In genomic region chr1:180501865-180502360, GRCh38 we compare ENCODE assay signal across 8 cellular contexts. TPM values are rescaled to one million over a fixed set of nuclear protein-coding genes. Genes with fewer than 3 reads are reported as not detected.
A peak's percentile ranks its signal among the peaks of the same experiment; 100 is the strongest.
DNase-seq lines count a peak whose midpoint lies in the region; ATAC-seq, FAIRE-seq and TF ChIP-seq lines count a peak whose summit lies in the region.

No MANE protein-coding gene starts in this region.

- CTCF ChIA-PET in A549 (lab: Yijun Ruan, JAX), result interaction anchor here (1.1 to 5.0 kb wide), 6 partner anchors 13 to 520 kb away, joined by 3 to 42 read pairs (median 6); no protein-coding TSS in a partner anchor
- CTCF ChIA-PET in GM12878 (lab: Yijun Ruan, JAX), result interaction anchor here (0.6 to 7.0 kb wide), 11 partner anchors 9 to 380 kb away, joined by 3 to 56 read pairs (median 5); no protein-coding TSS in a partner anchor

- BruUV-seq in GM12878 (replicated peaks; lab: Mats Ljungman, UMichigan), result no TSS peak

- TF ChIP-seq CTCF in A549 (IDR thresholded peaks at IDR 0.05), result no peak
- TF ChIP-seq CTCF in GM12878 (IDR thresholded peaks at IDR 0.05 in 2 of 3, conservative IDR thresholded peaks at IDR 0.05 in 1 of 3; ENCODE audit: control insufficient read depth in 2 of 3, extremely low read depth in 1 of 3, insufficient read depth in 1 of 3, low read depth in 3 of 3, low read length in 3 of 3), result no peak
- TF ChIP-seq CTCF in vagina (IDR thresholded peaks at IDR 0.05), result no peak

- SMC1A ChIA-PET in GM12878 (lab: Charles Lee; ENCODE audit: uncharacterized antibody, unreplicated experiment), result interaction anchor here (0.8 to 4.4 kb wide), 9 partner anchors 10 to 588 kb away, joined by 3 to 15 read pairs (median 4); no protein-coding TSS in a partner anchor

- H3K36me3 Mint-ChIP-seq in memory B cell, result no peaks in the 10 kb centered on the region

- H3K9me3 ChIP-seq in A549 (no peaks in the 10 kb centered on the region), GM12878 (replicated peaks; ENCODE audit: control insufficient read depth, insufficient read depth, low read length) (no peaks in the 10 kb centered on the region), vagina (no peaks in the 10 kb centered on the region)

- H3K4me3 ChIP-seq in A549, result peak overlapping the region; percentile 91
- H3K4me3 ChIP-seq in GM12878, result peak overlapping the region; percentile 82
- peak overlapping the region; percentile 87 to 96 for H3K4me3 ChIP-seq in vagina

- no peaks in the 10 kb centered on the region for H4K20me1 ChIP-seq in GM12878 (ENCODE audit: control insufficient read depth, insufficient read depth)

- TF ChIP-seq POLR2A in A549 (IDR thresholded peaks at IDR 0.05; ENCODE audit: low read length) (no peak), GM12878 (IDR thresholded peaks at IDR 0.05; ENCODE audit: low read depth, low read length) (no peak), vagina (IDR thresholded peaks at IDR 0.05) (no peak)

- H3K79me2 ChIP-seq in GM12878 (ENCODE audit: control insufficient read depth, insufficient read depth, low read length), result peaks cover 42% of the 10 kb centered on the region

- no peaks in the 10 kb centered on the region for H3K27me3 Mint-ChIP-seq in memory B cell

- no peak for TF ChIP-seq RAD21 in A549 (conservative IDR thresholded peaks at IDR 0.05 in 1 of 2, IDR thresholded peaks at IDR 0.05 in 1 of 2)
- TF ChIP-seq RAD21 in GM12878 (IDR thresholded peaks at IDR 0.05; ENCODE audit: insufficient read depth, low read depth, low read length), result no peak

- peak overlapping the region; percentile 94 to 98 for H3K27ac ChIP-seq in A549
- H3K27ac ChIP-seq in GM12878 (ENCODE audit: control insufficient read depth, insufficient read depth), result peak overlapping the region; percentile 94
- peak overlapping the region; percentile 94 for H3K27ac ChIP-seq in vagina

- ATAC-seq in A549 (no peak), GM18498 (IDR thresholded peaks at IDR 0.05; ENCODE audit: unreplicated experiment) (peak; percentile 33), HG02884 (IDR thresholded peaks at IDR 0.05; ENCODE audit: unreplicated experiment) (peak; percentile 26), GM12878 (peak; percentile 63), memory B cell (ENCODE audit: low read depth) (peak; percentile 21)

- TF ChIP-seq EP300 in A549 (IDR thresholded peaks at IDR 0.05) (no peak), GM12878 (IDR thresholded peaks at IDR 0.05; ENCODE audit: borderline replicate concordance in 1 of 2, control insufficient read depth in 1 of 2, low read depth in 2 of 2, low read length in 2 of 2) (no peak)

- peak overlapping the region; percentile 99 for H3K4me3 Mint-ChIP-seq in memory B cell

- FAIRE-seq in A549 (lab: Jason Lieb, UNC), result no peak
- FAIRE-seq in GM12878 (lab: Jason Lieb, UNC), result no peak

- peak overlapping the region; percentile 99 for H2AFZ ChIP-seq in GM12878 (ENCODE audit: control insufficient read depth, low read depth, low read length)

- in situ Hi-C loops in GM12878 (cut with MboI), result no loop called here

- peak overlapping the region; percentile 93 for H3K9ac ChIP-seq in GM12878 (ENCODE audit: control insufficient read depth, insufficient read depth, low read length)

- H3K27me3 ChIP-seq in GM12878 (replicated peaks in 1 of 2; ENCODE audit: control insufficient read depth in 2 of 2, insufficient read depth in 2 of 2, low read length in 1 of 2) (no peaks in the 10 kb centered on the region), vagina (no peaks in the 10 kb centered on the region)

- H3K27ac Mint-ChIP-seq in memory B cell, result peak overlapping the region; percentile 83

- H3K4me2 ChIP-seq in A549, result peak overlapping the region; percentile 79
- peak overlapping the region; percentile 82 for H3K4me2 ChIP-seq in GM12878 (ENCODE audit: control insufficient read depth, insufficient read depth)

- H3K4me1 Mint-ChIP-seq in memory B cell, result peaks cover 15% of the 10 kb centered on the region

- RAD21 ChIA-PET in GM12878 (lab: Charles Lee; ENCODE audit: unreplicated experiment), result interaction anchor here (0.6 to 3.9 kb wide), 7 partner anchors 15 to 409 kb away, joined by 3 to 28 read pairs (median 4); no protein-coding TSS in a partner anchor

- under 1% methylated on average over 11 of the region's 18 CpGs for WGBS in A549 (ENCODE audit: missing lambda C conversion rate)
- WGBS in GM12878 (ENCODE audit: insufficient coverage, insufficient replicate concordance, low lambda C conversion rate, missing lambda C conversion rate), result 1% methylated on average over 18 of the region's 18 CpGs

- H3K4me1 ChIP-seq in A549, result peaks cover 36% of the 10 kb centered on the region; the same call in 2 of the 3 replicates
- no peaks in the 10 kb centered on the region for H3K4me1 ChIP-seq in GM12878 (ENCODE audit: control insufficient read depth, insufficient read depth, low read length)
- H3K4me1 ChIP-seq in vagina, result peaks cover 33% of the 10 kb centered on the region

- H3K36me3 ChIP-seq in GM12878 (ENCODE audit: control insufficient read depth in 2 of 2, insufficient read depth in 2 of 2, low read length in 1 of 2) (no peaks in the 10 kb centered on the region), vagina (no peaks in the 10 kb centered on the region)

- POLR2A ChIA-PET in A549 (lab: Yijun Ruan, JAX), result interaction anchor here (0.6 to 2.6 kb wide), 10 partner anchors 9 to 626 kb away, joined by 3 to 18 read pairs (median 4); partner anchors contain the start of gene LHX4
- POLR2A ChIA-PET in GM12878 (lab: Charles Lee), result interaction anchor here (0.5 to 1.4 kb wide), 9 partner anchors 9 to 655 kb away, joined by 3 to 8 read pairs (median 6); partner anchors contain the start of genes TOR1AIP1 and XPR1

- intact Hi-C loops in GM12878 (cut with micrococcal nuclease; ENCODE audit: unreplicated experiment), result no loop called here
- intact Hi-C loops in vagina (cut with DNase I), result no loop called here

- H3K9me3 Mint-ChIP-seq in memory B cell, result no peaks in the 10 kb centered on the region

- DNase-seq in A549 (ENCODE audit: low read depth in 1 of 2, low spot score in 1 of 2), result peak in 1 of 2 experiments; percentile 71
- peak; percentile 46 for DNase-seq in NCI-H2081 treated with DMSO at 0.1 percent for 48 hours (lab: John Stamatoyannopoulos, UW)
- DNase-seq in GM12878 (ENCODE audit: low read depth, low spot score), result no peak
- DNase-seq in memory B cell (ENCODE audit: low spot score in 2 of 2), result no peak
- DNase-seq in vagina (ENCODE audit: extremely low spot score in 2 of 2), result no peak
- no peak for DNase-seq in HK-2 (ENCODE audit: unreplicated experiment)

TF ChIP-seq in A549, 52 proteins besides CTCF, POLR2A, EP300 and RAD21 (continues in another document):
- TF ChIP-seq CHD4 (IDR thresholded peaks at IDR 0.05; ENCODE audit: borderline replicate concordance), result no peak
- no peak for TF ChIP-seq FOXS1 (CRISPR knock-in tag; IDR thresholded peaks at IDR 0.05)

TF ChIP-seq in GM12878, 131 proteins besides CTCF, POLR2A, EP300 and RAD21 (continues in another document):
- 0 out of 2 replicates have a peak, but pooled peaks have one; percentile 45 for TF ChIP-seq CHD1 (IDR thresholded peaks at IDR 0.05; ENCODE audit: low read depth, low read length)

RNA-seq across cellular contexts. Expression of gene ACBD6, which starts 0.5 kb away (rescaled TPM):
- polyA plus RNA-seq in A549 (2011; rRNA removed) (78.7 and 91.3 TPM in 2 replicates), A549 (2017; fragmentation: RNase III; extraction: RNeasy Plus Mini Kit Qiagen cat#74134 plus additional on column Dnase treatment) (59.8 to 61.4 TPM (median 61.4 TPM) in 3 replicates), GM12878 (2011; rRNA removed) (56.3 and 58.7 TPM in 2 replicates), GM12878 (2014; fragmentation: Illumina TruSeq; extraction: Trizol) (45.0 and 50.0 TPM in 2 replicates), GM12878 (2014; fragmentation: Nextera tagmentation; extraction: Ambion mirVana) (10 to 100 TPM; 15.0 to 38.7 TPM), GM12878 (2014; rRNA removed) (53.8 and 57.9 TPM in 2 replicates), GM12878 (2016; fragmentation: Nextera tagmentation; extraction: Ambion mirVana) (10 to 100 TPM; 63.9 to 65.7 TPM)
- polyA plus RNA-seq in A549 (2012; cell fraction: cytosol; rRNA removed), result 55.5 and 58.7 TPM in 2 replicates
- 66.8 and 68.1 TPM in 2 replicates for polyA plus RNA-seq in A549 (2012; cell fraction: nucleus; rRNA removed)
- 91.5 and 94.8 TPM in 2 replicates for polyA minus RNA-seq in A549 (2011; rRNA and poly(A)+ RNA removed)
- total RNA-seq in GM12878 (2013; cell fraction: nucleolus; rRNA removed), result 149 and 161 TPM in 2 replicates
- total RNA-seq in GM12878 (2014; rRNA removed) (56.2 and 61.5 TPM in 2 replicates), GM12878 (2014; rRNA removed; fragmentation: Illumina TruSeq; extraction: Trizol) (64.1 and 67.3 TPM in 2 replicates), GM12878 (2021) (46.6 and 49.6 TPM in 2 replicates), vagina (34.4 TPM)
- 85.7 TPM for polyA plus RNA-seq in GM12878 (2011; ENCODE audit: low read depth)
- polyA plus RNA-seq in GM12878 (2011; cell fraction: cytosol; rRNA removed), result 55.9 and 56.8 TPM in 2 replicates
- polyA plus RNA-seq in GM12878 (2011; cell fraction: nucleus; rRNA removed), result 122 and 132 TPM in 2 replicates
- polyA plus RNA-seq in GM12878 (2012), result 53.4 and 53.6 TPM in 2 replicates
- 74.4 and 78.7 TPM in 2 replicates for polyA minus RNA-seq in GM12878 (2011; rRNA and poly(A)+ RNA removed)
- polyA minus RNA-seq in GM12878 (2011; cell fraction: cytosol; rRNA and poly(A)+ RNA removed), result 14.6 and 16.7 TPM in 2 replicates
- 43.3 and 76.9 TPM in 2 replicates for polyA minus RNA-seq in GM12878 (2011; cell fraction: nucleus; rRNA and poly(A)+ RNA removed)

RNA-seq across cellular contexts. Expression of gene OVAAL, which starts 56.9 kb away (rescaled TPM):
- not detected in 2 replicates for polyA plus RNA-seq in A549 (2011; rRNA removed)
- polyA plus RNA-seq in A549 (2012; cell fraction: cytosol; rRNA removed), result 0.03 TPM in 1 of 2 replicates, not detected in the other
- polyA plus RNA-seq in A549 (2012; cell fraction: nucleus; rRNA removed), result 0.04 TPM in 1 of 2 replicates, not detected in the other
- 0.08 to 0.12 TPM (median 0.09 TPM) in 3 replicates for polyA plus RNA-seq in A549 (2017; fragmentation: RNase III; extraction: RNeasy Plus Mini Kit Qiagen cat#74134 plus additional on column Dnase treatment)
- not detected in 2 replicates for polyA minus RNA-seq in A549 (2011; rRNA and poly(A)+ RNA removed)
- not detected in 2 replicates for total RNA-seq in GM12878 (2013; cell fraction: nucleolus; rRNA removed)
- total RNA-seq in GM12878 (2014; rRNA removed), result not detected in 2 replicates
- total RNA-seq in GM12878 (2014; rRNA removed; fragmentation: Illumina TruSeq; extraction: Trizol), result 0.09 TPM in 1 of 2 replicates, not detected in the other
- not detected in 2 replicates for total RNA-seq in GM12878 (2021)
- polyA plus RNA-seq in GM12878 (2011; ENCODE audit: low read depth), result not detected
- 0.33 and 0.49 TPM in 2 replicates for polyA plus RNA-seq in GM12878 (2011; rRNA removed)
- polyA plus RNA-seq in GM12878 (2011; cell fraction: cytosol; rRNA removed), result 0.18 and 0.21 TPM in 2 replicates
- polyA plus RNA-seq in GM12878 (2011; cell fraction: nucleus; rRNA removed), result 0.09 and 0.16 TPM in 2 replicates
- polyA plus RNA-seq in GM12878 (2012), result not detected in 2 replicates
- 0.06 and 0.16 TPM in 2 replicates for polyA plus RNA-seq in GM12878 (2014; fragmentation: Illumina TruSeq; extraction: Trizol)
- under 1 TPM in 1 of 2 experiments, not detected in 1; 0.04 TPM for polyA plus RNA-seq in GM12878 (2014; fragmentation: Nextera tagmentation; extraction: Ambion mirVana)
- polyA plus RNA-seq in GM12878 (2014; rRNA removed), result 0.11 TPM in 1 of 2 replicates, not detected in the other
- not detected for polyA plus RNA-seq in GM12878 (2016; fragmentation: Nextera tagmentation; extraction: Ambion mirVana)
- polyA minus RNA-seq in GM12878 (2011; rRNA and poly(A)+ RNA removed), result 0.31 TPM in 1 of 2 replicates, not detected in the other
- polyA minus RNA-seq in GM12878 (2011; cell fraction: cytosol; rRNA and poly(A)+ RNA removed), result not detected in 2 replicates
- polyA minus RNA-seq in GM12878 (2011; cell fraction: nucleus; rRNA and poly(A)+ RNA removed), result not detected in 2 replicates
- not detected for total RNA-seq in vagina

Comparison
In these comparisons a context has a peak if more than half of its experiments do, and no peak if none do; other contexts are left out.
1. ATAC-seq: peak in GM18498 (single experiment), HG02884 (single experiment), GM12878 (single experiment) and memory B cell (single experiment); none in A549 (0 of 2).
2. Peak in every context shown above with its lines, with median percentiles within 50 percentile points of each other: H3K27ac ChIP-seq and H3K4me3 ChIP-seq.